In the genomic region with DNA sequence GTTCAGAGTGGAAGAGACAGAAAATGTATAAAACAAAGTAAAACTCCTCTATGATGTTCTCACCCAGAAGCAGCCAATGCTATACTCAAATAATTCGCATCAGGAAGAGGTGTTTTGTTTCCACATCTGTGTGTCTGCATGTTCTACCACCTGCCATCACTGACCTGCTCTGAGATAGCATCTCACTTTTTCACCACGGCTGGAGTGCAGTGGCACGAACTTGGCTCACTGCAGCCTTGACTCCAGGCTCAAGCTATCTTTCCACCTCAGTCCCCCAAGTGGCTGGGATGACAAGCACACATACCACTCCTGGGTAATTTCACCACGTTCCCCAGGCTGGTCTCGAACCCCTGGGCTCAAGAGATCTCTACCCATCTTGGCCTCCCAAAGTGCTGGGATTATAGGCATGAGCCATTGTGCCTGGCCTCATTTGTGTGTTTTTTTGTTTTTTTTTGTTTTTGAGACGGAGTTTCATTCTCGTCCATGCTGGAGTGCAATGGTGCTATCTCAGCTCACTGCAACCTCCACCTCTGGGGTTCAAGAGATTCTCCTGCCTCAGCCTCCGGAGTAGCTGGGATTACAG, we compare ENCODE assay signal across 1 cellular context.
TF ChIP-seq lines count a peak whose summit lies in the region.

No MANE protein-coding gene starts in this region.

TF ChIP-seq in endothelial cell of umbilical vein, 7 proteins besides CTCF, POLR2A, EP300 and RAD21:
- TF ChIP-seq, protein P1, sequence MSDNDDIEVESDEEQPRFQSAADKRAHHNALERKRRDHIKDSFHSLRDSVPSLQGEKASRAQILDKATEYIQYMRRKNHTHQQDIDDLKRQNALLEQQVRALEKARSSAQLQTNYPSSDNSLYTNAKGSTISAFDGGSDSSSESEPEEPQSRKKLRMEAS (IDR thresholded peaks at IDR 0.05; ENCODE audit: insufficient read depth, insufficient read length), result no peak
- no peak for TF ChIP-seq EZH2 (IDR thresholded peaks at IDR 0.05; ENCODE audit: borderline replicate concordance, low read depth, low read length, severe bottlenecking)
- TF ChIP-seq JUN (IDR thresholded peaks at IDR 0.05; ENCODE audit: borderline replicate concordance, insufficient read depth, insufficient read length, low read depth), result no peak
- no peak for TF ChIP-seq GATA2 (IDR thresholded peaks at IDR 0.05; ENCODE audit: insufficient read depth, insufficient read length, low read depth, low read length)
- TF ChIP-seq MYC (IDR thresholded peaks at IDR 0.05; ENCODE audit: low read depth, low read length), result no peak
- no peak for TF ChIP-seq POLR2AphosphoS5 (IDR thresholded peaks at IDR 0.05; ENCODE audit: insufficient read depth, low read depth, low read length)
- TF ChIP-seq FOS (IDR thresholded peaks at IDR 0.05; ENCODE audit: borderline replicate concordance, insufficient read depth, low read length), result no peak
